In genomic region chr3:175149675-175150074, GRCh38 we compare ENCODE assay signal across 10 cellular contexts.
DNase-seq lines count a peak whose midpoint lies in the region; ATAC-seq, FAIRE-seq and TF ChIP-seq lines count a peak whose summit lies in the region.
"Had no signal": no experiment of that assay in that cellular context is flagged by ENCODE, and none has a peak within 500 bp of the region (broad histone marks: within the 10 kb centered on the region; RNA-seq: fewer than 3 reads in every experiment).

No MANE protein-coding gene starts in this region.

- no peaks in the 10 kb centered on the region for H3K27me3 ChIP-seq in GM23338 (ENCODE audit: insufficient read depth)

- no peak overlapping the region for H2AFZ ChIP-seq in GM23338

- peaks cover 11% of the 10 kb centered on the region; the same call in 2 of the 3 replicates for H3K4me1 Mint-ChIP-seq in GM23338
- H3K4me1 Mint-ChIP-seq in activated T-cell treated with anti-CD3 and anti-CD28 coated beads, Interleukin-2, amount 50 U/mL, for 4 hours (ENCODE audit: low read depth) = no peaks in the 10 kb centered on the region

- no peak overlapping the region for H3K4me2 ChIP-seq in GM23338

- H3K27ac ChIP-seq in GM23338 (ENCODE audit: low read depth) = no peak overlapping the region
- H3K27ac ChIP-seq: thoracic aorta had no signal

- FAIRE-seq in GM12891 (lab: Jason Lieb, UNC) = peak; percentile 79

- no peaks in the 10 kb centered on the region for H4K20me1 ChIP-seq in GM23338 (replicated peaks; ENCODE audit: insufficient read depth)

- no peak overlapping the region for H3K4me3 Mint-ChIP-seq in GM23338
- no peak overlapping the region for H3K4me3 Mint-ChIP-seq in activated T-cell treated with anti-CD3 and anti-CD28 coated beads, Interleukin-2, amount 50 U/mL, for 4 hours

- H3K36me3 Mint-ChIP-seq in GM23338 (ENCODE audit: low read depth) = no peaks in the 10 kb centered on the region
- no peaks in the 10 kb centered on the region for H3K36me3 Mint-ChIP-seq in activated T-cell treated with anti-CD3 and anti-CD28 coated beads, Interleukin-2, amount 50 U/mL, for 4 hours (ENCODE audit: insufficient read depth)

- H3K4me1 ChIP-seq in GM23338 (ENCODE audit: insufficient read depth) = no peaks in the 10 kb centered on the region

- no peaks in the 10 kb centered on the region for H3K79me2 ChIP-seq in GM23338 (replicated peaks; ENCODE audit: insufficient read depth)

- no peak for TF ChIP-seq CTCF in fibroblast of villous mesenchyme (IDR thresholded peaks at IDR 0.05; ENCODE audit: insufficient read depth, low read depth, low read length)
- no peak for TF ChIP-seq CTCF in GM23338 (conservative IDR thresholded peaks at IDR 0.05; ENCODE audit: low read depth in 2 of 2)

- H3K9me2 ChIP-seq in GM23338 (ENCODE audit: insufficient read depth) = no peaks in the 10 kb centered on the region

- H3K4me3 ChIP-seq in fibroblast of villous mesenchyme (ENCODE audit: low read depth, low read length) = no peak overlapping the region
- no peak overlapping the region for H3K4me3 ChIP-seq in GM23338
- H3K4me3 ChIP-seq: thoracic aorta had no signal

- DNase-seq in GM12891 (ENCODE audit: insufficient read length, low spot score) = no peak
- DNase-seq in NCI-H2107 (lab: John Stamatoyannopoulos, UW) = peak; percentile 99
- peak; percentile 3 for DNase-seq in fibroblast of villous mesenchyme (ENCODE audit: low read depth)
- DNase-seq in GM23338 (ENCODE audit: low spot score) = no peak
- no peak for DNase-seq in activated T-cell treated with anti-CD3 and anti-CD28 coated beads, Interleukin-2, amount 50 U/mL, for 4 hours
- DNase-seq in cortex of kidney (lab: John Stamatoyannopoulos, UW) = no peak
- DNase-seq: NK-92 treated with Interleukin-12 subunit alpha and Interleukin-12 subunit beta, amount 100 ng/mL, for 24 hours had no signal

- H3F3A ChIP-seq in GM23338 (replicated peaks; ENCODE audit: low read depth) = no peaks in the 10 kb centered on the region

- H3K27ac Mint-ChIP-seq in GM23338 = no peak overlapping the region

- no peaks in the 10 kb centered on the region for H3K36me3 ChIP-seq in GM23338 (ENCODE audit: insufficient read depth)
- H3K36me3 ChIP-seq: thoracic aorta had no signal

- H3K9me3 Mint-ChIP-seq in GM23338 = no peaks in the 10 kb centered on the region
- H3K9me3 Mint-ChIP-seq in activated T-cell treated with anti-CD3 and anti-CD28 coated beads, Interleukin-2, amount 50 U/mL, for 4 hours = peaks cover 3% of the 10 kb centered on the region

- H3K27me3 Mint-ChIP-seq in GM23338 (ENCODE audit: insufficient read depth, low read depth, poor library complexity) = no peaks in the 10 kb centered on the region
- H3K27me3 Mint-ChIP-seq in activated T-cell treated with anti-CD3 and anti-CD28 coated beads, Interleukin-2, amount 50 U/mL, for 4 hours (ENCODE audit: low read depth) = no peaks in the 10 kb centered on the region

- ATAC-seq in HG03045 (IDR thresholded peaks at IDR 0.05; ENCODE audit: unreplicated experiment) (peak; percentile 47), GM23338 (no peak), GM21526 (IDR thresholded peaks at IDR 0.05; ENCODE audit: low FRiP score, unreplicated experiment) (no peak)
- ATAC-seq in activated T-cell treated with anti-CD3 and anti-CD28 coated beads, Interleukin-2, amount 50 U/mL, for 4 hours = no peak

- no peak for TF ChIP-seq POLR2A in GM12891 (IDR thresholded peaks at IDR 0.05; ENCODE audit: low read depth, low read length)

TF ChIP-seq in GM12891, 5 proteins besides CTCF, POLR2A, EP300 and RAD21:
- TF ChIP-seq TAF1 (IDR thresholded peaks at IDR 0.05; ENCODE audit: low read depth, low read length) = no peak
- TF ChIP-seq SPI1 (IDR thresholded peaks at IDR 0.05; ENCODE audit: low read depth, low read length) = peak; percentile 84
- TF ChIP-seq POLR2AphosphoS5 (IDR thresholded peaks at IDR 0.05; ENCODE audit: low read depth, low read length) = no peak
- TF ChIP-seq PAX5 (IDR thresholded peaks at IDR 0.05; ENCODE audit: insufficient read depth, low read length, severe bottlenecking) = no peak
- TF ChIP-seq POU2F2 (IDR thresholded peaks at IDR 0.05; ENCODE audit: low read depth, low read length) = no peak

TF ChIP-seq in GM23338, 12 proteins besides CTCF, POLR2A, EP300 and RAD21:
- TF ChIP-seq STAT1 (IDR thresholded peaks at IDR 0.05; ENCODE audit: unreplicated experiment) = no peak
- TF ChIP-seq NANOG (IDR thresholded peaks at IDR 0.05; ENCODE audit: borderline replicate concordance) = no peak
- TF ChIP-seq, protein P1, sequence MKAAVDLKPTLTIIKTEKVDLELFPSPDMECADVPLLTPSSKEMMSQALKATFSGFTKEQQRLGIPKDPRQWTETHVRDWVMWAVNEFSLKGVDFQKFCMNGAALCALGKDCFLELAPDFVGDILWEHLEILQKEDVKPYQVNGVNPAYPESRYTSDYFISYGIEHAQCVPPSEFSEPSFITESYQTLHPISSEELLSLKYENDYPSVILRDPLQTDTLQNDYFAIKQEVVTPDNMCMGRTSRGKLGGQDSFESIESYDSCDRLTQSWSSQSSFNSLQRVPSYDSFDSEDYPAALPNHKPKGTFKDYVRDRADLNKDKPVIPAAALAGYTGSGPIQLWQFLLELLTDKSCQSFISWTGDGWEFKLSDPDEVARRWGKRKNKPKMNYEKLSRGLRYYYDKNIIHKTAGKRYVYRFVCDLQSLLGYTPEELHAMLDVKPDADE (IDR thresholded peaks at IDR 0.05) = no peak
- no peak for TF ChIP-seq POLR2AphosphoS5 (IDR thresholded peaks at IDR 0.05; ENCODE audit: low read depth)
- no peak for TF ChIP-seq CREB1 (CRISPR knock-in tag; IDR thresholded peaks at IDR 0.05; ENCODE audit: low read depth)
- no peak for TF ChIP-seq ZNF331 (CRISPR knock-in tag; IDR thresholded peaks at IDR 0.05; ENCODE audit: low read depth)
- no peak for TF ChIP-seq ZNF114 (CRISPR knock-in tag; IDR thresholded peaks at IDR 0.05)
- TF ChIP-seq EZH2 (IDR thresholded peaks at IDR 0.05; ENCODE audit: low read depth, unreplicated experiment) = no peak
- no peak for TF ChIP-seq JUNB (IDR thresholded peaks at IDR 0.05; ENCODE audit: unreplicated experiment)
- TF ChIP-seq, protein P2, sequence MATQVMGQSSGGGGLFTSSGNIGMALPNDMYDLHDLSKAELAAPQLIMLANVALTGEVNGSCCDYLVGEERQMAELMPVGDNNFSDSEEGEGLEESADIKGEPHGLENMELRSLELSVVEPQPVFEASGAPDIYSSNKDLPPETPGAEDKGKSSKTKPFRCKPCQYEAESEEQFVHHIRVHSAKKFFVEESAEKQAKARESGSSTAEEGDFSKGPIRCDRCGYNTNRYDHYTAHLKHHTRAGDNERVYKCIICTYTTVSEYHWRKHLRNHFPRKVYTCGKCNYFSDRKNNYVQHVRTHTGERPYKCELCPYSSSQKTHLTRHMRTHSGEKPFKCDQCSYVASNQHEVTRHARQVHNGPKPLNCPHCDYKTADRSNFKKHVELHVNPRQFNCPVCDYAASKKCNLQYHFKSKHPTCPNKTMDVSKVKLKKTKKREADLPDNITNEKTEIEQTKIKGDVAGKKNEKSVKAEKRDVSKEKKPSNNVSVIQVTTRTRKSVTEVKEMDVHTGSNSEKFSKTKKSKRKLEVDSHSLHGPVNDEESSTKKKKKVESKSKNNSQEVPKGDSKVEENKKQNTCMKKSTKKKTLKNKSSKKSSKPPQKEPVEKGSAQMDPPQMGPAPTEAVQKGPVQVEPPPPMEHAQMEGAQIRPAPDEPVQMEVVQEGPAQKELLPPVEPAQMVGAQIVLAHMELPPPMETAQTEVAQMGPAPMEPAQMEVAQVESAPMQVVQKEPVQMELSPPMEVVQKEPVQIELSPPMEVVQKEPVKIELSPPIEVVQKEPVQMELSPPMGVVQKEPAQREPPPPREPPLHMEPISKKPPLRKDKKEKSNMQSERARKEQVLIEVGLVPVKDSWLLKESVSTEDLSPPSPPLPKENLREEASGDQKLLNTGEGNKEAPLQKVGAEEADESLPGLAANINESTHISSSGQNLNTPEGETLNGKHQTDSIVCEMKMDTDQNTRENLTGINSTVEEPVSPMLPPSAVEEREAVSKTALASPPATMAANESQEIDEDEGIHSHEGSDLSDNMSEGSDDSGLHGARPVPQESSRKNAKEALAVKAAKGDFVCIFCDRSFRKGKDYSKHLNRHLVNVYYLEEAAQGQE (IDR thresholded peaks at IDR 0.05; ENCODE audit: unreplicated experiment) = no peak

Comparison
In these comparisons a context has a peak if more than half of its experiments do, and no peak if none do; other contexts are left out.
1. DNase-seq: peak in NCI-H2107 (single experiment) and fibroblast of villous mesenchyme (single experiment); none in GM12891 (single experiment), GM23338 (single experiment), activated T-cell treated with anti-CD3 and anti-CD28 coated beads, Interleukin-2, amount 50 U/mL, for 4 hours (single experiment) and cortex of kidney (single experiment).